Comparison of ENCODE assay signal across 12 cellular contexts in the genomic region with DNA sequence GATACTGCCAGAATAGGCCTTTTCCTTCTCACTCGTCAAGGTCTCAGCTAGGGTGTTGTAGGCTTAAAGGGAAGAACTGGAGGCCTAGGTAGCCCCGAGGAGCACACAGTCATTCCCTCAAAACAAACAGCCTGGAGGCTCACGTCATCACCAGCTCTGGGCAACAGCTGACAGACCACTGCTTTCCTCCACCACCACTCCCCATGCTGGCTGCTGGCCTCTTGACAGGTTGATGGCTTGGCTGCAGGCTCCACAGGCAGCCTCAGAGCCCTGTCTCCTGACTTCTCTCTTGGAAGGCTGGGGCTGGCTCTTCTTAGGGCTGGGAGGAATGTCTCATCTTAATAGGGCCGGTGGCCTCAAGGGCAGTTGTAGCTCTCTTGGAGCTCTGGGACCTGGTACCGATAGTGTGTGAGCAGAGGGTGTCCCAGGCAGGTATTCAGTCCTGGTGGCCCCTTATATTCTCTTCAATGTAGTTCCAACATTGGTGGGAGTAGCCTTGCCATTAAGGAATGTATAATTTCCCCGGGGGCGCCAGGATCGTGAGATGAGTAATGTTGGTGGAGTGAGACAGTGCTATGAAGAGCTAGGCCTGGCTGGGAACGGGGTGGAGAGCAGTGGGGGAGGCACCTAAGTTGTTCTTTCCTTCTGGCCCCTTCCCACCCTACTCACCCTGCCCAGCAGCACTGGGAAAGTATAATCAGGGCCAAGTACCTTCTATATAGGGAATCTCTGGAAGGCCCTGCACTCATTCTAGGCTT. TPM values are rescaled to one million over a fixed set of nuclear protein-coding genes. Genes with fewer than 3 reads are reported as not detected.
DNase-seq lines count a peak whose midpoint lies in the region; ATAC-seq and TF ChIP-seq lines count a peak whose summit lies in the region.
"Had no signal": no experiment of that assay in that cellular context is flagged by ENCODE, and none has a peak within 500 bp of the region (broad histone marks: within the 10 kb centered on the region; RNA-seq: fewer than 3 reads in every experiment).

No MANE protein-coding gene starts in this region.

- no peaks in the 10 kb centered on the region for H3K4me1 ChIP-seq in naive thymus-derived CD4-positive, alpha-beta T cell (ENCODE audit: control insufficient read depth in 2 of 2, insufficient read depth in 2 of 2, low read length in 2 of 2)
- H3K4me1 ChIP-seq: parathyroid adenoma had no signal

- H3K4me3 ChIP-seq in naive thymus-derived CD4-positive, alpha-beta T cell (ENCODE audit: low read length), result no peak overlapping the region

- no peaks in the 10 kb centered on the region for H3K27me3 Mint-ChIP-seq in chondrocyte (ENCODE audit: low read depth)
- no peaks in the 10 kb centered on the region for H3K27me3 Mint-ChIP-seq in naive thymus-derived CD4-positive, alpha-beta T cell
- H3K27me3 Mint-ChIP-seq: brain had no signal

- ATAC-seq in HG03045 (IDR thresholded peaks at IDR 0.05; ENCODE audit: unreplicated experiment) (no peak), GM18498 (IDR thresholded peaks at IDR 0.05; ENCODE audit: unreplicated experiment) (no peak), GM19452 (IDR thresholded peaks at IDR 0.05; ENCODE audit: unreplicated experiment) (no peak)
- ATAC-seq in naive thymus-derived CD4-positive, alpha-beta T cell, result no peak

- peak; percentile 44 for DNase-seq in A172 (ENCODE audit: low spot score)
- DNase-seq in LHCN-M2 (ENCODE audit: low read depth), result peak; percentile 81
- DNase-seq in chondrocyte (ENCODE audit: low spot score), result peak; percentile 75
- DNase-seq in kidney tubule cell (ENCODE audit: low spot score), result peak; percentile 15
- no peak for DNase-seq in naive thymus-derived CD4-positive, alpha-beta T cell
- DNase-seq: MM.1S, SW 1271 had no signal

- POLR2A ChIA-PET in naive thymus-derived CD4-positive, alpha-beta T cell (lab: Charles Lee), result interaction anchor here (0.7 to 1.9 kb wide), 2 partner anchors 11 to 13 kb away, joined by 3 to 4 read pairs; a partner anchor contains a TSS

- H3K27me3 ChIP-seq in naive thymus-derived CD4-positive, alpha-beta T cell (ENCODE audit: control insufficient read depth in 2 of 2, insufficient read depth in 2 of 2, low read length in 2 of 2), result no peaks in the 10 kb centered on the region

- intact Hi-C loops in naive thymus-derived CD4-positive, alpha-beta T cell (cut with micrococcal nuclease), result no loop called here

- H3K4me1 Mint-ChIP-seq in chondrocyte (ENCODE audit: low read depth), result peaks cover 48% of the 10 kb centered on the region
- peaks cover 0 to 5% (median 1%) of the 10 kb centered on the region in 7 donors for H3K4me1 Mint-ChIP-seq in naive thymus-derived CD4-positive, alpha-beta T cell
- H3K4me1 Mint-ChIP-seq: brain had no signal

- H3K27ac ChIP-seq in naive thymus-derived CD4-positive, alpha-beta T cell (ENCODE audit: low read depth, low read length), result no peak overlapping the region
- H3K27ac ChIP-seq: parathyroid adenoma had no signal

- H3K9me3 Mint-ChIP-seq in chondrocyte (ENCODE audit: low read depth), result no peaks in the 10 kb centered on the region
- no peaks in the 10 kb centered on the region for H3K9me3 Mint-ChIP-seq in naive thymus-derived CD4-positive, alpha-beta T cell
- H3K9me3 Mint-ChIP-seq: brain had no signal

- peaks cover 40% of the 10 kb centered on the region for H3K36me3 Mint-ChIP-seq in chondrocyte (ENCODE audit: low read depth)
- peaks cover 0 to 30% (median 9%) of the 10 kb centered on the region in 5 donors for H3K36me3 Mint-ChIP-seq in naive thymus-derived CD4-positive, alpha-beta T cell

- no peaks in the 10 kb centered on the region for H3K9me3 ChIP-seq in naive thymus-derived CD4-positive, alpha-beta T cell (ENCODE audit: control insufficient read depth in 2 of 3, low read length in 3 of 3)

- TF ChIP-seq CTCF in chondrocyte (IDR thresholded peaks at IDR 0.05), result no peak

- H3K36me3 ChIP-seq in naive thymus-derived CD4-positive, alpha-beta T cell (ENCODE audit: control insufficient read depth in 2 of 3, insufficient read depth in 3 of 3, low read length in 3 of 3), result peaks cover 0 to 70% (median 0%) of the 10 kb centered on the region in 3 experiments

- CTCF ChIA-PET in naive thymus-derived CD4-positive, alpha-beta T cell (lab: Charles Lee), result no interaction called here

- H3K4me3 Mint-ChIP-seq in chondrocyte (ENCODE audit: unreplicated experiment), result peak overlapping the region; percentile 25
- no peak overlapping the region for H3K4me3 Mint-ChIP-seq in naive thymus-derived CD4-positive, alpha-beta T cell

- H3K27ac Mint-ChIP-seq in chondrocyte (ENCODE audit: unreplicated experiment), result peak overlapping the region; percentile 93
- peak overlapping the region in 2 of 9 donors; percentile 7 to 11 for H3K27ac Mint-ChIP-seq in naive thymus-derived CD4-positive, alpha-beta T cell

RNA-seq across cellular contexts. Expression of a gene that starts 6.1 kb away (rescaled TPM):
- 717 and 879 TPM in 2 replicates for total RNA-seq in A172 (2014; rRNA removed; shearing (Covaris generic))
- 569 and 621 TPM in 2 replicates for total RNA-seq in LHCN-M2 (2014; rRNA removed)
- polyA plus RNA-seq in LHCN-M2 (2012), result 919 TPM
- total RNA-seq in chondrocyte, result 455 to 492 TPM (median 488 TPM) in 3 replicates
- total RNA-seq in naive thymus-derived CD4-positive, alpha-beta T cell, result 100 to 1,000 TPM; 111 to 217 (median 185) TPM
- 100 to 1,000 TPM; 217 to 261 TPM for polyA plus RNA-seq in naive thymus-derived CD4-positive, alpha-beta T cell

RNA-seq across cellular contexts. Expression of a gene that starts 13.4 kb away (rescaled TPM):
- 36.2 and 38.3 TPM in 2 replicates for total RNA-seq in A172 (2014; rRNA removed; shearing (Covaris generic))
- total RNA-seq in LHCN-M2 (2014; rRNA removed) (50.1 and 63.5 TPM in 2 replicates), chondrocyte (88.1 to 113 TPM (median 102 TPM) in 3 replicates)
- 52.7 TPM for polyA plus RNA-seq in LHCN-M2 (2012)
- total RNA-seq in naive thymus-derived CD4-positive, alpha-beta T cell, result 10 to 100 TPM; 32.0 to 45.3 (median 39.4) TPM
- 1 to 10 TPM; 3.1 to 7.7 TPM for polyA plus RNA-seq in naive thymus-derived CD4-positive, alpha-beta T cell

RNA-seq across cellular contexts. Expression of a gene that starts 17.5 kb away (rescaled TPM):
- total RNA-seq in A172 (2014; rRNA removed; shearing (Covaris generic)), result 32.3 and 46.9 TPM in 2 replicates
- total RNA-seq in LHCN-M2 (2014; rRNA removed), result 34.8 and 45.4 TPM in 2 replicates
- 40.7 TPM for polyA plus RNA-seq in LHCN-M2 (2012)
- 52.8 to 68.9 TPM (median 53.8 TPM) in 3 replicates for total RNA-seq in chondrocyte
- 100 to 1,000 TPM in 4 of 5 experiments, 10 to 100 TPM in 1; 79.3 to 153 (median 117) TPM for total RNA-seq in naive thymus-derived CD4-positive, alpha-beta T cell
- polyA plus RNA-seq in naive thymus-derived CD4-positive, alpha-beta T cell, result 10 to 100 TPM; 47.0 to 73.5 TPM

RNA-seq across cellular contexts. Expression of a gene that starts 33.4 kb away (rescaled TPM):
- total RNA-seq in A172 (2014; rRNA removed; shearing (Covaris generic)), result 37.4 and 42.6 TPM in 2 replicates
- total RNA-seq in LHCN-M2 (2014; rRNA removed) (35.4 and 40.8 TPM in 2 replicates), chondrocyte (24.0 to 31.8 TPM (median 26.1 TPM) in 3 replicates)
- polyA plus RNA-seq in LHCN-M2 (2012), result 22.9 TPM
- 10 to 100 TPM; 47.2 to 87.2 (median 67.7) TPM for total RNA-seq in naive thymus-derived CD4-positive, alpha-beta T cell
- 10 to 100 TPM; 59.7 to 74.8 TPM for polyA plus RNA-seq in naive thymus-derived CD4-positive, alpha-beta T cell

Comparison
In these comparisons a context has a peak if more than half of its experiments do, and no peak if none do; other contexts are left out.
1. DNase-seq: peak in A172 (single experiment), LHCN-M2 (single experiment), chondrocyte (single experiment) and kidney tubule cell (single experiment); none in naive thymus-derived CD4-positive, alpha-beta T cell (0 of 9).